In genomic region chr16:50002190-50002589, GRCh38 we compare ENCODE assay signal across 16 cellular contexts.
"Had no signal": no experiment of that assay in that cellular context is flagged by ENCODE, and none has a peak within 500 bp of the region (broad histone marks: within the 10 kb centered on the region; RNA-seq: fewer than 3 reads in every experiment).

No MANE protein-coding gene starts in this region.

- H3K27me3 ChIP-seq: brain microvascular endothelial cell, thyroid gland had no signal

- DNase-seq: activated gamma-delta T cell treated with Interleukin-2 at 50 U/mL for 16 hours; activated T-cell treated with anti-CD3 and anti-CD28 coated beads, Interleukin-2, amount 50 U/mL, for 1 hour; aorta; brain microvascular endothelial cell; effector memory CD8-positive, alpha-beta T cell; kidney glomerular epithelial cell; left ventricle myocardium inferior; natural killer cell; stimulated activated CD4-positive, alpha-beta T cell treated with anti-CD3 and anti-CD28 coated beads, Interleukin-4, amount 100 ng/mL, for 24 hours; stimulated activated naive CD8-positive, alpha-beta T cell treated with anti-CD3 and anti-CD28 coated beads, Interleukin-15, Interleukin-2, amounts not matched to agents 100 U/mL and 50 U/mL, for 24 hours; substantia nigra; T1000; thyroid gland had no signal

- H3K36me3 ChIP-seq: brain microvascular endothelial cell, left ventricle myocardium inferior, thyroid gland had no signal

- H3K4me1 ChIP-seq: left ventricle myocardium inferior, thyroid gland had no signal

- H3K4me3 ChIP-seq: left ventricle myocardium inferior, thyroid gland had no signal

- H3K9me3 ChIP-seq: thyroid gland had no signal

- H3K27ac ChIP-seq: brain microvascular endothelial cell, left ventricle myocardium inferior, thyroid gland had no signal

- ATAC-seq: effector memory CD8-positive, alpha-beta T cell; natural killer cell; stimulated activated naive CD8-positive, alpha-beta T cell treated with anti-CD3 and anti-CD28 coated beads, Interleukin-15, Interleukin-2, amounts not matched to agents 100 U/mL and 50 U/mL, for 24 hours; WTC11 had no signal

- FAIRE-seq: colon, endothelial cell of umbilical vein had no signal
